1 cellular context compared by ENCODE assay signal in genomic region chr12:6554168-6554989, GRCh38.
TF ChIP-seq lines count a peak whose summit lies in the region.

No MANE protein-coding gene starts in this region.

TF ChIP-seq in HepG2, 621 proteins besides CTCF, POLR2A, EP300 and RAD21 (continued from another document):
- TF ChIP-seq MTA3 (CRISPR knock-in tag; IDR thresholded peaks at IDR 0.05) (no peak), ZNF616 (CRISPR knock-in tag; IDR thresholded peaks at IDR 0.05; ENCODE audit: low read depth) (no peak), BRCA1 (CRISPR knock-in tag; IDR thresholded peaks at IDR 0.05) (no peak), THYN1 (CRISPR knock-in tag; IDR thresholded peaks at IDR 0.05; ENCODE audit: borderline replicate concordance, low read depth) (no peak), SMAD3 (CRISPR knock-in tag; IDR thresholded peaks at IDR 0.05) (no peak), POLR2G (IDR thresholded peaks at IDR 0.05; ENCODE audit: low read depth, low read length) (no peak), BATF2 (CRISPR knock-in tag; IDR thresholded peaks at IDR 0.05) (no peak), HES4 (CRISPR knock-in tag; IDR thresholded peaks at IDR 0.05; ENCODE audit: borderline replicate concordance) (no peak), HNF4A (CRISPR knock-in tag; IDR thresholded peaks at IDR 0.05) (0 out of 2 replicates have a peak, but pooled peaks have one; percentile 22), MAFK (conservative IDR thresholded peaks at IDR 0.05 in 1 of 2, IDR thresholded peaks at IDR 0.05 in 1 of 2; ENCODE audit: low read length in 2 of 2) (no peak), ZNF619 (CRISPR knock-in tag; IDR thresholded peaks at IDR 0.05) (no peak), GZF1 (CRISPR knock-in tag; IDR thresholded peaks at IDR 0.05) (no peak), ZNF766 (CRISPR knock-in tag; IDR thresholded peaks at IDR 0.05; ENCODE audit: borderline replicate concordance) (no peak), YY1 (IDR thresholded peaks at IDR 0.05; ENCODE audit: insufficient read depth, insufficient replicate concordance, low read depth, low read length) (peak; percentile 26), ZNF703 (CRISPR knock-in tag; IDR thresholded peaks at IDR 0.05; ENCODE audit: borderline replicate concordance) (no peak), DPF2 (CRISPR knock-in tag; IDR thresholded peaks at IDR 0.05; ENCODE audit: borderline replicate concordance, low read depth) (no peak), SYNCRIP (IDR thresholded peaks at IDR 0.05; ENCODE audit: insufficient read depth, low read depth, low read length) (no peak)
